In the genomic region with DNA sequence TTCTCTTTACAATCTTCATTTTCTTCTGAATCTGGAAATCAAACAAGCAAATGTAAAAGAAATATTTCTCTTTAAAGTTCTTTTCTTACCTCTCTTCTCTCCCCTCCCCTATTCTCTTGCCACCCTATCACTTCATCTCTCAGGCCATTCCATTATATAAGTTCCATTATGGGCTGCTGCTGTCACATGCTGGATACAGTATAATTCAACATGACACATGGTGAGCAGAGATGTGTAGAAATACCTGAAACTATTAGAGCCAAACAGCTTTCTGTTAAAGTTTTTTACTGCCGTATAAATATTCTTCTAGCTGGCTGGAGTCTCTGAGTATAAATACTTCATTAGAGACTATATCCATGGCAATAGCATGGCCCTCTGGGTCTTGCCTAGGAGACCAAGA, we compare ENCODE assay signal across 33 cellular contexts.
"Had no signal": no experiment of that assay in that cellular context is flagged by ENCODE, and none has a peak within 500 bp of the region (broad histone marks: within the 10 kb centered on the region; RNA-seq: fewer than 3 reads in every experiment).

No MANE protein-coding gene starts in this region.

- H3K4me1 ChIP-seq: adrenal gland, body of pancreas, breast epithelium had no signal

- H3K27ac ChIP-seq: adrenal gland, body of pancreas, brain microvascular endothelial cell, breast epithelium, VCaP had no signal

- H3K4me3 ChIP-seq: adrenal gland, body of pancreas, breast epithelium had no signal

- FAIRE-seq: astrocyte, TTC549 had no signal

- H3K27me3 ChIP-seq: adrenal gland, body of pancreas, brain microvascular endothelial cell, breast epithelium had no signal

- H3K9me3 ChIP-seq: adrenal gland, body of pancreas, breast epithelium had no signal

- H3K36me3 ChIP-seq: adrenal gland, brain microvascular endothelial cell, breast epithelium had no signal

- ATAC-seq: activated CD8-positive, alpha-beta T cell treated with anti-CD3 and anti-CD28 coated beads for 36 hours; activated naive CD4-positive, alpha-beta T cell treated with anti-CD3 and anti-CD28 coated beads, Interleukin-2, amount 50 U/mL, for 72 hours; activated T-cell treated with anti-CD3 and anti-CD28 coated beads, Interleukin-2, amount 50 U/mL, for 4 hours; activated T-cell treated with anti-CD3 and anti-CD28 coated beads, Interleukin-2, amount 50 U/mL, for 72 hours; activated T-helper 17 cell treated with anti-CD3 and anti-CD28 coated beads, Interleukin-2, amount 50 U/mL, for 72 hours; body of pancreas had no signal

- DNase-seq: activated B cell treated with CpG ODN at 0.5 μM for 24 hours; activated CD4-positive, alpha-beta memory T cell treated with anti-CD3 and anti-CD28 coated beads for 36 hours; activated CD4-positive, alpha-beta T cell treated with anti-CD3 and anti-CD28 coated beads for 4 hours; activated CD4-positive, alpha-beta T cell treated with anti-CD3 and anti-CD28 coated beads, Interleukin-2, amount 10 ng/mL, durations not matched to agents 24 days and 14 days; activated CD4-positive, alpha-beta T cell treated with anti-CD3 and anti-CD28 coated beads, Interleukin-2, amount 50 U/mL, for 1 hour; activated CD4-positive, alpha-beta T cell treated with anti-CD3 and anti-CD28 coated beads, Interleukin-2, amount 50 U/mL, for 4 hours; activated CD4-positive, CD25-positive, alpha-beta regulatory T cell treated with anti-CD3 and anti-CD28 coated beads, Interleukin-2, amount 50 U/mL, for 72 hours; activated CD8-positive, alpha-beta memory T cell treated with anti-CD3 and anti-CD28 coated beads, Interleukin-2, amount 50 U/mL, for 4 hours; activated CD8-positive, alpha-beta T cell treated with anti-CD3 and anti-CD28 coated beads for 36 hours; activated effector memory CD4-positive, alpha-beta T cell treated with anti-CD3 and anti-CD28 coated beads, Interleukin-2, amount 50 U/mL, for 16 hours; activated gamma-delta T cell treated with Interleukin-2 at 50 U/mL for 16 hours; activated naive CD4-positive, alpha-beta T cell; activated naive CD4-positive, alpha-beta T cell treated with anti-CD3 and anti-CD28 coated beads for 36 hours; activated naive CD4-positive, alpha-beta T cell treated with anti-CD3 and anti-CD28 coated beads, Interleukin-2, amount 50 U/mL, for 16 hours; activated naive CD8-positive, alpha-beta T cell treated with anti-CD3 and anti-CD28 coated beads for 36 hours; activated T-cell treated with anti-CD3 and anti-CD28 coated beads for 4 hours; activated T-cell treated with anti-CD3 and anti-CD28 coated beads, Interleukin-2, amount 50 U/mL, for 1 hour; activated T-cell treated with anti-CD3 and anti-CD28 coated beads, Interleukin-2, amount 50 U/mL, for 4 hours; activated T-cell treated with anti-CD3 and anti-CD28 coated beads, Interleukin-2, amount 50 U/mL, for 72 hours; adrenal gland; amniotic stem cell; aorta; body of pancreas; brain microvascular endothelial cell; central memory CD4-positive, alpha-beta T cell; T-helper 2 cell; T-helper 9 cell had no signal
